Comparison of ENCODE assay signal across 1 cellular context in the genomic region with DNA sequence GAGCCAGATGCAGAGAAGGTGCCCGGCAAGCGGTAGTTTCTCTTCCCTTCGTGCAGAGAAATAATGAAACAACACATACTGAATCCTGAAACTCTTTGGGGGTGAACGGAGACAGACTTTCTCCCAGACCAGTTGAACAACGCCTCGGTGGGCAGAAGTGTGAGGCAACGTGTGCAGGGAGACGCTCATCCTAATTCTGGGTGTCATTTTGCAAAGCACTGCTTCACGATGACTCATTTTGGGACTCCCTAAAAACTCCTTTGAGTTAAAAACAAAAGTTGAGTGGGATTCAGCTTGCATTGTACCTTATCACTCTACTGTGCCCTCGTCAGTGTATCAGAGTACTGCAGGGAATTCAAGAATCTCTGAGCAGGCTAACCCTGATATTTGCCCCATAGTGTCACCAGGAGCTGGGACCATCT.
TF ChIP-seq lines count a peak whose summit lies in the region.

No MANE protein-coding gene starts in this region.

TF ChIP-seq in GM23338, 12 proteins besides CTCF, POLR2A, EP300 and RAD21 (continued from another document):
- TF ChIP-seq, protein P1, sequence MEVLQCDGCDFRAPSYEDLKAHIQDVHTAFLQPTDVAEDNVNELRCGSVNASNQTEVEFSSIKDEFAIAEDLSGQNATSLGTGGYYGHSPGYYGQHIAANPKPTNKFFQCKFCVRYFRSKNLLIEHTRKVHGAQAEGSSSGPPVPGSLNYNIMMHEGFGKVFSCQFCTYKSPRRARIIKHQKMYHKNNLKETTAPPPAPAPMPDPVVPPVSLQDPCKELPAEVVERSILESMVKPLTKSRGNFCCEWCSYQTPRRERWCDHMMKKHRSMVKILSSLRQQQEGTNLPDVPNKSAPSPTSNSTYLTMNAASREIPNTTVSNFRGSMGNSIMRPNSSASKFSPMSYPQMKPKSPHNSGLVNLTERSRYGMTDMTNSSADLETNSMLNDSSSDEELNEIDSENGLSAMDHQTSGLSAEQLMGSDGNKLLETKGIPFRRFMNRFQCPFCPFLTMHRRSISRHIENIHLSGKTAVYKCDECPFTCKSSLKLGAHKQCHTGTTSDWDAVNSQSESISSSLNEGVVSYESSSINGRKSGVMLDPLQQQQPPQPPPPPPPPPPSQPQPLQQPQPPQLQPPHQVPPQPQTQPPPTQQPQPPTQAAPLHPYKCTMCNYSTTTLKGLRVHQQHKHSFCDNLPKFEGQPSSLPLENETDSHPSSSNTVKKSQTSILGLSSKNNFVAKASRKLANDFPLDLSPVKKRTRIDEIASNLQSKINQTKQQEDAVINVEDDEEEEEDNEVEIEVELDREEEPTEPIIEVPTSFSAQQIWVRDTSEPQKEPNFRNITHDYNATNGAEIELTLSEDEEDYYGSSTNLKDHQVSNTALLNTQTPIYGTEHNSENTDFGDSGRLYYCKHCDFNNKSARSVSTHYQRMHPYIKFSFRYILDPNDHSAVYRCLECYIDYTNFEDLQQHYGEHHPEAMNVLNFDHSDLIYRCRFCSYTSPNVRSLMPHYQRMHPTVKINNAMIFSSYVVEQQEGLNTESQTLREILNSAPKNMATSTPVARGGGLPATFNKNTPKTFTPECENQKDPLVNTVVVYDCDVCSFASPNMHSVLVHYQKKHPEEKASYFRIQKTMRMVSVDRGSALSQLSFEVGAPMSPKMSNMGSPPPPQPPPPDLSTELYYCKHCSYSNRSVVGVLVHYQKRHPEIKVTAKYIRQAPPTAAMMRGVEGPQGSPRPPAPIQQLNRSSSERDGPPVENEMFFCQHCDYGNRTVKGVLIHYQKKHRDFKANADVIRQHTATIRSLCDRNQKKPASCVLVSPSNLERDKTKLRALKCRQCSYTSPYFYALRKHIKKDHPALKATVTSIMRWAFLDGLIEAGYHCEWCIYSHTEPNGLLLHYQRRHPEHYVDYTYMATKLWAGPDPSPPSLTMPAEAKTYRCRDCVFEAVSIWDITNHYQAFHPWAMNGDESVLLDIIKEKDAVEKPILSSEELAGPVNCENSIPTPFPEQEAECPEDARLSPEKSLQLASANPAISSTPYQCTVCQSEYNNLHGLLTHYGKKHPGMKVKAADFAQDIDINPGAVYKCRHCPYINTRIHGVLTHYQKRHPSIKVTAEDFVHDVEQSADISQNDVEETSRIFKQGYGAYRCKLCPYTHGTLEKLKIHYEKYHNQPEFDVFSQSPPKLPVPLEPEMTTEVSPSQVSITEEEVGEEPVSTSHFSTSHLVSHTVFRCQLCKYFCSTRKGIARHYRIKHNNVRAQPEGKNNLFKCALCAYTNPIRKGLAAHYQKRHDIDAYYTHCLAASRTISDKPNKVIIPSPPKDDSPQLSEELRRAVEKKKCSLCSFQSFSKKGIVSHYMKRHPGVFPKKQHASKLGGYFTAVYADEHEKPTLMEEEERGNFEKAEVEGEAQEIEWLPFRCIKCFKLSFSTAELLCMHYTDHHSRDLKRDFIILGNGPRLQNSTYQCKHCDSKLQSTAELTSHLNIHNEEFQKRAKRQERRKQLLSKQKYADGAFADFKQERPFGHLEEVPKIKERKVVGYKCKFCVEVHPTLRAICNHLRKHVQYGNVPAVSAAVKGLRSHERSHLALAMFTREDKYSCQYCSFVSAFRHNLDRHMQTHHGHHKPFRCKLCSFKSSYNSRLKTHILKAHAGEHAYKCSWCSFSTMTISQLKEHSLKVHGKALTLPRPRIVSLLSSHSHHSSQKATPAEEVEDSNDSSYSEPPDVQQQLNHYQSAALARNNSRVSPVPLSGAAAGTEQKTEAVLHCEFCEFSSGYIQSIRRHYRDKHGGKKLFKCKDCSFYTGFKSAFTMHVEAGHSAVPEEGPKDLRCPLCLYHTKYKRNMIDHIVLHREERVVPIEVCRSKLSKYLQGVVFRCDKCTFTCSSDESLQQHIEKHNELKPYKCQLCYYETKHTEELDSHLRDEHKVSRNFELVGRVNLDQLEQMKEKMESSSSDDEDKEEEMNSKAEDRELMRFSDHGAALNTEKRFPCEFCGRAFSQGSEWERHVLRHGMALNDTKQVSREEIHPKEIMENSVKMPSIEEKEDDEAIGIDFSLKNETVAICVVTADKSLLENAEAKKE (CRISPR knock-in tag; IDR thresholded peaks at IDR 0.05): no peak
TF ChIP-seq in GM23338: peak in this region for 0.
